Comparison of ENCODE assay signal across 25 cellular contexts in the genomic region with DNA sequence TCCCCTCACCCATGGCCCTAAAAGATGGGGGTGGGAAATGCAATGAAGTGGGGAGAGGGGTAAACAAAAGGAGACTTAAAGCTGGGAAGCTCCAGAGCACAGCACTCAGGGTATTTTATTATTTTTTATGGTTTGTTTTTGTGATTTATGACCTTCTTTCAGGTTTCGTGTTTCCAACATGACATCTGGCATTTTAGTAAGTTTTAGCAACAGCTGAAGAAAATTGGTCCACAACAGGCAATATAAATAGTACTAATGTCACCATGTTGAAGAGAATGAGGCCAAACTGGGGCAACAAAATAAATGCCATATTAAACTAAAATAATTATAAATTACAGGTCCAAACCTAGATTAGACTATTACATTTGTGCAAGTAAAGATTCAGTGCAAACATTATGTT. TPM values are rescaled to one million over a fixed set of nuclear protein-coding genes. Genes with fewer than 3 reads are reported as not detected.
"Had no signal": no experiment of that assay in that cellular context is flagged by ENCODE, and none has a peak within 500 bp of the region (broad histone marks: within the 10 kb centered on the region; RNA-seq: fewer than 3 reads in every experiment).

No MANE protein-coding gene starts in this region.

- H3K27me3 ChIP-seq: breast epithelium, esophagus muscularis mucosa, left lung, right lobe of liver, uterus had no signal

- H3K27ac ChIP-seq: breast epithelium, esophagus muscularis mucosa, heart right ventricle, left lung, lower lobe of right lung, right lobe of liver, skin epidermis, uterus, VCaP had no signal

- H3K36me3 ChIP-seq: breast epithelium, esophagus muscularis mucosa, heart right ventricle, left lung, lower lobe of right lung, right lobe of liver, uterus had no signal

- DNase-seq: activated CD4-positive, alpha-beta T cell treated with anti-CD3 and anti-CD28 coated beads for 4 hours; activated CD4-positive, alpha-beta T cell treated with anti-CD3 and anti-CD28 coated beads, Interleukin-2, amount 50 U/mL, for 4 hours; activated naive CD4-positive, alpha-beta T cell; activated T-cell treated with anti-CD3 and anti-CD28 coated beads for 4 hours; activated T-cell treated with anti-CD3 and anti-CD28 coated beads, Interleukin-2, amount 50 U/mL, for 72 hours; central memory CD4-positive, alpha-beta T cell; endodermal cell; foreskin melanocyte; heart right ventricle; kidney glomerular epithelial cell; left lung; lower lobe of right lung; mesendoderm; right lobe of liver; stimulated activated CD4-positive, alpha-beta T cell treated with anti-CD3 and anti-CD28 coated beads, Interleukin-12 subunit alpha, Interleukin-12 subunit beta, amount 100 ng/mL, for 4 hours; stimulated activated CD4-positive, alpha-beta T cell treated with anti-CD3 and anti-CD28 coated beads, Interleukin-4, amount 100 ng/mL, for 24 hours; T-helper 9 cell; uterus had no signal

- H3K4me3 ChIP-seq: breast epithelium, esophagus muscularis mucosa, heart right ventricle, left lung, lower lobe of right lung, right lobe of liver, skin epidermis, uterus had no signal

- H3K4me1 ChIP-seq: breast epithelium, esophagus muscularis mucosa, heart right ventricle, left lung, lower lobe of right lung, right lobe of liver, uterus had no signal

- H3K9me3 ChIP-seq: breast epithelium, esophagus muscularis mucosa, heart right ventricle, left lung, lower lobe of right lung, right lobe of liver, uterus had no signal

RNA-seq across cellular contexts. Expression of gene TBX15, which starts 56.3 kb away (rescaled TPM):
- total RNA-seq: activated naive CD4-positive, alpha-beta T cell treated with anti-CD3 and anti-CD28 coated beads, Interleukin-2, amount 50 U/mL, for 72 hours; glomerular endothelial cell; natural killer cell treated with Interleukin-12 subunit alpha and Interleukin-12 subunit beta and Interleukin-15 and Interleukin-18, amount 100 ng/mL, for 72 hours had no signal
